Comparison of ENCODE assay signal across 20 cellular contexts in the genomic region with DNA sequence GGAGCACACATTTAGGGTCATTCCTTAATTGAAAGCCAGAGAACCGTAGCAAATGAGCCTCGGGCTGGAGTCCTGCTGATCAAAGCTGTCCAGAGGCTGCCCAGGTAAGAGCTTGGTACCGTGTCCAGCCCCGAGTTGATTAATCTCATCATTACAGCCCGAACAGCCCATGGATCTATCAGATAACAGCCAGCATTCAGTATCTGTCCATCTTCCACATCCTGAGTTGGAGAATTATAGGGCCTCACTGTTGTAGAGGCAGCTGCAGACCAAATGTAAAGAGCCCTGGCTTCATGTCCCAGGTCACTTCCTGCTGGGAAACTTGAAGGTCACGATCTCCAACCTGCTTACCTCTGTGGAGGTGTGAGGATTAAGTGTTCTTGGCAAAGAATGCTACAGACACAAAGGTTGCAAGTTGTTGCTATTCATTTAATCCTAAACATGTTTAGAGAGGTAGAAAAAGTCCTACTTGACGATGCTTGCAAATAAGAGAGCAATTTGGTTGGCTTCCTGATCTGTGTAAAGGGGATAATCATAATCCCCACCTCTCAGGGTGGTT. TPM values are rescaled to one million over a fixed set of nuclear protein-coding genes. Genes with fewer than 3 reads are reported as not detected.
"Had no signal": no experiment of that assay in that cellular context is flagged by ENCODE, and none has a peak within 500 bp of the region (broad histone marks: within the 10 kb centered on the region; RNA-seq: fewer than 3 reads in every experiment).

No MANE protein-coding gene starts in this region.

- H3K27ac ChIP-seq: hepatocyte, uterus had no signal

- H3K4me3 ChIP-seq: hepatocyte, transverse colon, uterus had no signal

- H3K4me1 ChIP-seq: uterus had no signal

- H3K27me3 ChIP-seq: hepatocyte, transverse colon, uterus had no signal

- ATAC-seq: activated T-helper 17 cell treated with anti-CD3 and anti-CD28 coated beads, Interleukin-2, amount 50 U/mL, for 72 hours; sciatic nerve; stimulated activated effector memory CD8-positive, alpha-beta T cell treated with anti-CD3 and anti-CD28 coated beads, Interleukin-12 subunit alpha, Interleukin-12 subunit beta, amount 100 ng/mL, for 72 hours; stimulated activated naive CD8-positive, alpha-beta T cell treated with anti-CD3 and anti-CD28 coated beads, Interleukin-15, amount 100 ng/mL, for 72 hours; WTC11 had no signal

- H3K36me3 ChIP-seq: transverse colon, uterus had no signal

- H3K9me3 ChIP-seq: transverse colon, uterus had no signal

- DNase-seq: activated T-cell treated with anti-CD3 and anti-CD28 coated beads, Interleukin-2, amount 50 U/mL, for 1 hour; immature natural killer cell; left ventricle myocardium superior; mammary epithelial cell; small intestine; stimulated activated CD4-positive, alpha-beta T cell treated with anti-CD3 and anti-CD28 coated beads, Interleukin-2, amount 100 ng/mL, for 24 hours; stimulated activated naive CD8-positive, alpha-beta T cell treated with anti-CD3 and anti-CD28 coated beads, Interleukin-15, amount 100 ng/mL, for 72 hours; T1000; transverse colon; uterus had no signal

RNA-seq across cellular contexts. Expression of gene GGTA1, which starts 16.1 kb away (rescaled TPM):
- total RNA-seq: activated naive CD4-positive, alpha-beta T cell treated with anti-CD3 and anti-CD28 coated beads, Interleukin-2, amount 50 U/mL, for 72 hours; activated T-helper 17 cell treated with anti-CD3 and anti-CD28 coated beads, Interleukin-2, amount 50 U/mL, for 72 hours; endodermal cell; fibroblast of lung; kidney epithelial cell; mammary epithelial cell; natural killer cell treated with Interleukin-12 subunit alpha and Interleukin-12 subunit beta and Interleukin-15 and Interleukin-18, amount 100 ng/mL, for 72 hours; WTC11 had no signal
- polyA plus RNA-seq: fibroblast of lung, mammary epithelial cell had no signal
